Comparison of ENCODE assay signal across 23 cellular contexts in genomic region chr7:86784765-86785164, GRCh38.
DNase-seq lines count a peak whose midpoint lies in the region; ATAC-seq and TF ChIP-seq lines count a peak whose summit lies in the region.
"Had no signal": no experiment of that assay in that cellular context is flagged by ENCODE, and none has a peak within 500 bp of the region (broad histone marks: within the 10 kb centered on the region; RNA-seq: fewer than 3 reads in every experiment).

No MANE protein-coding gene starts in this region.

- H3K9ac ChIP-seq in H9 (ENCODE audit: extremely low read depth, insufficient read length, low read length), result no peak overlapping the region
- H3K9ac ChIP-seq: KMS-11 had no signal

- no peak overlapping the region for H3K56ac ChIP-seq in H9 (ENCODE audit: insufficient read length, low read depth, low read length)

- no peaks in the 10 kb centered on the region for H3K36me3 ChIP-seq in effector memory CD4-positive, alpha-beta T cell (ENCODE audit: control insufficient read depth, insufficient read depth, low read length)
- H3K36me3 ChIP-seq: Peyer's patch, SJCRH30 had no signal

- H3K27me3 Mint-ChIP-seq in H9 (ENCODE audit: low read depth), result no peaks in the 10 kb centered on the region
- H3K27me3 Mint-ChIP-seq: T-cell had no signal

- H3K9me3 Mint-ChIP-seq in H9, result no peaks in the 10 kb centered on the region
- H3K9me3 Mint-ChIP-seq: T-helper 2 cell treated with Interferon-gamma antibody and Interleukin-4, amounts not matched to agents 5 μg/mL and 100 μg/mL, for 36 hours had no signal

- no peak overlapping the region for H4K91ac ChIP-seq in H9 (ENCODE audit: insufficient read length, low read depth, low read length)

- no peaks in the 10 kb centered on the region for H3K27me3 ChIP-seq in H9 (ENCODE audit: insufficient read depth, low read length)
- H3K27me3 ChIP-seq in effector memory CD4-positive, alpha-beta T cell (replicated peaks; ENCODE audit: control insufficient read depth, insufficient read depth, low read length, poor library complexity, severe bottlenecking), result no peaks in the 10 kb centered on the region
- H3K27me3 ChIP-seq: Peyer's patch, SJCRH30 had no signal

- DNase-seq in NCI-H1417 (lab: John Stamatoyannopoulos, UW) (peak in 2 of 3 experiments; percentile 7 to 77), NCI-H1417 treated with DMSO at 0.1 percent for 48 hours (lab: John Stamatoyannopoulos, UW) (no peak), NCI-H446 (lab: John Stamatoyannopoulos, UW) (peak; percentile 28 to 38), superior temporal gyrus (ENCODE audit: extremely low spot score) (peak; percentile 30), H9 (no peak)
- DNase-seq in effector memory CD4-positive, alpha-beta T cell, result no peak
- DNase-seq: 8988T, AML-193, DMS79 treated with DMSO at 0.1 percent for 48 hours, HCEC 1CT, IMR-90, NCI-H1105 treated with DMSO at 0.1 percent for 48 hours, NCI-H1694 treated with DMSO at 0.1 percent for 48 hours, NCI-H510A, NCI-H748 treated with DMSO at 0.1 percent for 48 hours, Peyer's patch, T-cell had no signal

- H2BK120ac ChIP-seq in H9 (ENCODE audit: low read depth, low read length, poor library complexity, severe bottlenecking), result no peak overlapping the region

- H3K4me3 Mint-ChIP-seq in H9, result no peak overlapping the region
- H3K4me3 Mint-ChIP-seq: T-cell; T-helper 2 cell treated with Interferon-gamma antibody and Interleukin-4, amounts not matched to agents 5 μg/mL and 100 μg/mL, for 36 hours had no signal

- H4K5ac ChIP-seq in H9 (ENCODE audit: insufficient read length, low read depth, low read length), result no peak overlapping the region

- H3K4me2 ChIP-seq in H9 (ENCODE audit: insufficient read depth, insufficient read length, low read length), result no peak overlapping the region
- H3K4me2 ChIP-seq: KMS-11 had no signal

- no peak overlapping the region for H2AK5ac ChIP-seq in H9 (ENCODE audit: insufficient read length, low read length)

- H2BK5ac ChIP-seq in H9 (ENCODE audit: insufficient read length, low read length), result no peak overlapping the region

- H3K14ac ChIP-seq in H9 (ENCODE audit: insufficient read depth, low read length), result no peak overlapping the region

- no peak for ATAC-seq in HG03378 (IDR thresholded peaks at IDR 0.05; ENCODE audit: unreplicated experiment)
- ATAC-seq: T-cell had no signal

- no peak overlapping the region for H3K4ac ChIP-seq in H9 (ENCODE audit: low read depth, low read length)

- no peak overlapping the region for H3K23ac ChIP-seq in H9 (ENCODE audit: insufficient read length, low read depth, low read length)

- H3K79me1 ChIP-seq in H9 (ENCODE audit: insufficient read depth, low read depth, low read length, poor library complexity, severe bottlenecking), result no peaks in the 10 kb centered on the region

- no CpG with 5 or more reads among the region's 2 CpGs for WGBS in H9 (ENCODE audit: extremely low coverage, insufficient read length, low lambda C conversion rate)

- H3K36me3 Mint-ChIP-seq in H9 (ENCODE audit: insufficient read depth in 1 of 3, low read depth in 3 of 3), result peaks cover 0 to 3% (median 0%) of the 10 kb centered on the region in 3 experiments; a peak in 1 of 7 replicates
- H3K36me3 Mint-ChIP-seq: T-cell had no signal

- no peak overlapping the region for H3K18ac ChIP-seq in H9 (ENCODE audit: insufficient read length, low read depth, low read length)

- no peak overlapping the region for H2BK20ac ChIP-seq in H9 (ENCODE audit: low read depth, low read length, poor library complexity, severe bottlenecking)

- H3K4me1 Mint-ChIP-seq in H9, result no peaks in the 10 kb centered on the region
- H3K4me1 Mint-ChIP-seq: T-cell had no signal

- no peak overlapping the region for H2BK12ac ChIP-seq in H9 (ENCODE audit: insufficient read length, low read depth, low read length)

- no peaks in the 10 kb centered on the region for H4K20me1 ChIP-seq in H9 (ENCODE audit: control insufficient read depth, insufficient read depth, insufficient read length)

- no peaks in the 10 kb centered on the region for H3K23me2 ChIP-seq in H9 (ENCODE audit: insufficient read length, low read depth, low read length, poor library complexity, severe bottlenecking)

- H3K27ac ChIP-seq in cingulate gyrus (ENCODE audit: low read depth, low read length) (peak overlapping the region; percentile 2), H9 (ENCODE audit: insufficient read length, low read depth, low read length) (no peak overlapping the region)
- H3K27ac ChIP-seq in effector memory CD4-positive, alpha-beta T cell (ENCODE audit: insufficient read depth, low read length, poor library complexity, severe bottlenecking), result no peak overlapping the region
- H3K27ac ChIP-seq: C4-2B, KMS-11, Peyer's patch, SJCRH30 had no signal

- no peaks in the 10 kb centered on the region for H3K4me1 ChIP-seq in H9 (ENCODE audit: insufficient read depth, low read length)
- no peaks in the 10 kb centered on the region for H3K4me1 ChIP-seq in effector memory CD4-positive, alpha-beta T cell (ENCODE audit: control insufficient read depth, insufficient read depth, low read length, poor library complexity, severe bottlenecking)
- H3K4me1 ChIP-seq: Peyer's patch, SJCRH30 had no signal

- H3K79me2 ChIP-seq in H9 (ENCODE audit: insufficient read depth, low read length), result no peaks in the 10 kb centered on the region

- no peak overlapping the region for H2BK15ac ChIP-seq in H9 (ENCODE audit: low read depth, low read length)

- no peak overlapping the region for H3T11ph ChIP-seq in H9 (ENCODE audit: low read length)

- H3K4me3 ChIP-seq in effector memory CD4-positive, alpha-beta T cell (ENCODE audit: insufficient read depth, low read depth, low read length, poor library complexity, severe bottlenecking), result no peak overlapping the region
- H3K4me3 ChIP-seq: Peyer's patch, SJCRH30 had no signal

- TF ChIP-seq CTCF in H9 (conservative IDR thresholded peaks at IDR 0.05), result no peak

- no peak overlapping the region for H2AFZ ChIP-seq in H9 (ENCODE audit: low read length)

- no peaks in the 10 kb centered on the region for H3K9me3 ChIP-seq in H9 (ENCODE audit: control insufficient read depth, low read depth, low read length)
- H3K9me3 ChIP-seq in effector memory CD4-positive, alpha-beta T cell (ENCODE audit: control insufficient read depth, low read length), result no peaks in the 10 kb centered on the region
- H3K9me3 ChIP-seq: Peyer's patch, SJCRH30 had no signal

- H3K27ac Mint-ChIP-seq in H9, result no peak overlapping the region
- H3K27ac Mint-ChIP-seq: T-cell; T-helper 2 cell treated with Interferon-gamma antibody and Interleukin-4, amounts not matched to agents 5 μg/mL and 100 μg/mL, for 36 hours had no signal

- no peak overlapping the region for H4K8ac ChIP-seq in H9 (replicated peaks; ENCODE audit: insufficient read length, low read depth, low read length)

Comparison
In these comparisons a context has a peak if more than half of its experiments do, and no peak if none do; other contexts are left out.
1. DNase-seq: peak in NCI-H1417 (2 of 3), NCI-H446 (2 of 2) and superior temporal gyrus (single experiment); none in NCI-H1417 treated with DMSO at 0.1 percent for 48 hours (single experiment), H9 (single experiment) and effector memory CD4-positive, alpha-beta T cell (0 of 3).